In the genomic region with DNA sequence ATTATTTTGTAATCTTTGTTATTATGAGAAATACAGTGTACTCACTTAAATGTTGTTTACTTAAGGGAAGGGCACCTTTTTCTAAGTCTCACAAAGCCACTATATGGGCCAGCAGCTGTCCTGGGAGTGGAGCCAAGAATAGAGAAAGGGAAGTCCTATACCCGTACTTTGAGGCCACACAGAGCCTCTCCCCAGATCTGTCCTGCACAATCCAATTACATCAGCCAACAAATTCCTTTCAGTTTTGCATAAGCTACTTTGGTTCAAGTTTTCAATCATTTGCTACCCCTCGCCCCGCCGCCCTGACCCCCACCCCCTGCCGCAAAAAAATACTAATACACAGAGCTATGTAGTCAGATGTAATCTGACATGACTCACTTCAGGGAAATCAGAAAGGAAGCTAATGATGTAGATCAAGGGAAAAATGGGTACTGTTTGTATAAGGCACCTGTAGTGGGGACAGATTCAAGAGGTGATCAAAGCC, we compare ENCODE assay signal across 9 cellular contexts.
A peak's percentile ranks its signal among the peaks of the same experiment; 100 is the strongest.
DNase-seq lines count a peak whose midpoint lies in the region; ATAC-seq and TF ChIP-seq lines count a peak whose summit lies in the region.
"Had no signal": no experiment of that assay in that cellular context is flagged by ENCODE, and none has a peak within 500 bp of the region (broad histone marks: within the 10 kb centered on the region; RNA-seq: fewer than 3 reads in every experiment).

No MANE protein-coding gene starts in this region.

- H3K27me3 ChIP-seq in breast epithelium (no peaks in the 10 kb centered on the region), right lobe of liver (no peaks in the 10 kb centered on the region)
- H3K27me3 ChIP-seq: neural progenitor cell had no signal

- TF ChIP-seq CTCF in breast epithelium (IDR thresholded peaks at IDR 0.05) (no peak), right lobe of liver (IDR thresholded peaks at IDR 0.05) (no peak), CD14-positive monocyte (IDR thresholded peaks at IDR 0.05) (no peak)

- DNase-seq in COLO668 (lab: John Stamatoyannopoulos, UW; ENCODE audit: unreplicated experiment) (peak; percentile 17), MV-4-11 (lab: John Stamatoyannopoulos, UW) (peak; percentile 83), breast epithelium (ENCODE audit: low spot score in 2 of 2) (peak in 1 of 2 donors; percentile 40), right lobe of liver (peak in 2 of 3 donors; percentile 48 to 55), inferior parietal cortex (ENCODE audit: extremely low spot score) (no peak), CD14-positive monocyte (ENCODE audit: low spot score) (no peak)
- no peak for DNase-seq in activated naive CD4-positive, alpha-beta T cell treated with anti-CD3 and anti-CD28 coated beads, Interleukin-2, amount 50 U/mL, for 16 hours

- peaks cover 0 to 7% of the 10 kb centered on the region in 2 donors for H3K4me1 ChIP-seq in breast epithelium
- H3K4me1 ChIP-seq in right lobe of liver, result no peaks in the 10 kb centered on the region
- H3K4me1 ChIP-seq: neural progenitor cell had no signal

- ATAC-seq in right lobe of liver, result peak; percentile 93 to 97 (median 95)
- no peak for ATAC-seq in GM18861 (IDR thresholded peaks at IDR 0.05; ENCODE audit: unreplicated experiment)

- peak overlapping the region in 1 of 7 donors; percentile 62 for H3K27ac Mint-ChIP-seq in CD14-positive monocyte
- H3K27ac Mint-ChIP-seq: neural progenitor cell had no signal

- peaks cover 0 to 5% (median 5%) of the 10 kb centered on the region in 3 donors for H3K27me3 Mint-ChIP-seq in CD14-positive monocyte (ENCODE audit: low read depth in 3 of 3)

- no peak overlapping the region for H3K4me3 ChIP-seq in breast epithelium
- H3K4me3 ChIP-seq in right lobe of liver, result no peak overlapping the region
- H3K4me3 ChIP-seq: neural progenitor cell had no signal

- peaks cover 9 to 20% (median 14%) of the 10 kb centered on the region in 7 donors for H3K9me3 Mint-ChIP-seq in CD14-positive monocyte

- H3K36me3 ChIP-seq in breast epithelium, result no peaks in the 10 kb centered on the region
- no peaks in the 10 kb centered on the region for H3K36me3 ChIP-seq in right lobe of liver
- H3K36me3 ChIP-seq: neural progenitor cell had no signal

- H3K4me3 Mint-ChIP-seq in CD14-positive monocyte, result no peak overlapping the region
- H3K4me3 Mint-ChIP-seq: neural progenitor cell had no signal

- intact Hi-C loops in breast epithelium (cut with DNase I; ENCODE audit: low total_unique reads) (no loop called here), right lobe of liver (cut with DNase I) (no loop called here), CD14-positive monocyte (cut with micrococcal nuclease) (no loop called here)

- H3K4me1 Mint-ChIP-seq in CD14-positive monocyte, result no peaks in the 10 kb centered on the region

- TF ChIP-seq POLR2A in breast epithelium (IDR thresholded peaks at IDR 0.05) (no peak), right lobe of liver (IDR thresholded peaks at IDR 0.05) (no peak)

- H3K9me3 ChIP-seq in breast epithelium, result peaks cover 10 to 14% of the 10 kb centered on the region in 2 donors
- H3K9me3 ChIP-seq in right lobe of liver, result no peaks in the 10 kb centered on the region

- 8% methylated on average over 4 of the region's 5 CpGs for WGBS in right lobe of liver (ENCODE audit: insufficient coverage, low coverage, low lambda C conversion rate, missing lambda C conversion rate)

- peaks cover 0 to 3% of the 10 kb centered on the region in 2 donors for H3K36me3 Mint-ChIP-seq in CD14-positive monocyte

- H3K27ac ChIP-seq in breast epithelium (peak overlapping the region; percentile 65 to 85), right lobe of liver (no peak overlapping the region)
- H3K27ac ChIP-seq: neural progenitor cell had no signal

Comparison
In these comparisons a context has a peak if more than half of its experiments do, and no peak if none do; other contexts are left out.
1. DNase-seq: peak in COLO668 (single experiment), MV-4-11 (single experiment) and right lobe of liver (2 of 3); none in inferior parietal cortex (single experiment), CD14-positive monocyte (single experiment) and activated naive CD4-positive, alpha-beta T cell treated with anti-CD3 and anti-CD28 coated beads, Interleukin-2, amount 50 U/mL, for 16 hours (single experiment).
2. H3K27ac ChIP-seq: peak in breast epithelium (2 of 2); none in right lobe of liver (0 of 3).